19 cellular contexts compared by ENCODE assay signal in genomic region chr10:5948208-5948585, GRCh38. TPM values are rescaled to one million over a fixed set of nuclear protein-coding genes. Genes with fewer than 3 reads are reported as not detected.
DNase-seq lines count a peak whose midpoint lies in the region; ATAC-seq and TF ChIP-seq lines count a peak whose summit lies in the region.
"Had no signal": no experiment of that assay in that cellular context is flagged by ENCODE, and none has a peak within 500 bp of the region (broad histone marks: within the 10 kb centered on the region; RNA-seq: fewer than 3 reads in every experiment).

No MANE protein-coding gene starts in this region.

- H2BK15ac ChIP-seq in IMR-90 (ENCODE audit: low read depth, low read length) (no peak overlapping the region), mesenchymal stem cell (ENCODE audit: low read depth, poor library complexity, severe bottlenecking) (peak overlapping the region; percentile 64)

- TF ChIP-seq POLR2A in IMR-90 (IDR thresholded peaks at IDR 0.05; ENCODE audit: low read depth, low read length) (no peak), sigmoid colon (IDR thresholded peaks at IDR 0.05) (no peak)

- H3K27ac ChIP-seq in IMR-90 (ENCODE audit: insufficient read depth, low read length): no peak overlapping the region
- no peak overlapping the region for H3K27ac ChIP-seq in mesenchymal stem cell (ENCODE audit: low read length, poor library complexity, severe bottlenecking)
- H3K27ac ChIP-seq in sigmoid colon: no peak overlapping the region
- H3K27ac ChIP-seq in heart right ventricle: no peak overlapping the region
- H3K27ac ChIP-seq: HL-60 had no signal

- DNase-seq in IMR-90: no peak
- DNase-seq in chondrocyte (ENCODE audit: low spot score): peak; percentile 34
- DNase-seq in mesenchymal stem cell: no peak
- DNase-seq in sigmoid colon: peak; percentile 39
- no peak for DNase-seq in G401 (ENCODE audit: low spot score)
- no peak for DNase-seq in heart right ventricle
- DNase-seq: C1 segment of cervical spinal cord; CD4-positive, CD25-positive, alpha-beta regulatory T cell; CD8-positive, alpha-beta memory T cell; COR-L47; DMS 273 treated with DMSO at 0.1 percent for 48 hours; DMS53; DND-41; EL; HCEC 1CT had no signal

- CTCF ChIA-PET in IMR-90 (lab: Yijun Ruan, JAX): interaction anchor here (0.7 kb wide), 2 partner anchors 50 to 454 kb away, joined by 3 to 4 read pairs; no protein-coding TSS in a partner anchor

- no TSS peak for BruUV-seq in IMR-90 (replicated peaks; lab: Mats Ljungman, UMichigan)

- H3K23ac ChIP-seq in IMR-90 (ENCODE audit: low read depth, low read length) (no peak overlapping the region), mesenchymal stem cell (ENCODE audit: low read length in 2 of 2) (no peak overlapping the region)

- TF ChIP-seq CTCF in IMR-90 (conservative IDR thresholded peaks at IDR 0.05; ENCODE audit: low read depth, low read length): no peak
- no peak for TF ChIP-seq CTCF in chondrocyte (IDR thresholded peaks at IDR 0.05)
- no peak for TF ChIP-seq CTCF in sigmoid colon (IDR thresholded peaks at IDR 0.05)
- TF ChIP-seq CTCF in heart right ventricle (IDR thresholded peaks at IDR 0.05): no peak

- H2BK5ac ChIP-seq in IMR-90 (ENCODE audit: low read depth, low read length, poor library complexity, severe bottlenecking): no peak overlapping the region
- H2BK5ac ChIP-seq in mesenchymal stem cell (ENCODE audit: low read depth, low read length, poor library complexity, severe bottlenecking): no peak overlapping the region

- H2AFZ ChIP-seq in IMR-90 (replicated peaks; ENCODE audit: low read length, poor library complexity) (no peak overlapping the region), mesenchymal stem cell (ENCODE audit: low read depth, low read length) (no peak overlapping the region)
- H2AFZ ChIP-seq: GM23338 had no signal

- H3K4me1 ChIP-seq in IMR-90 (ENCODE audit: control insufficient read depth, insufficient read depth, low read length) (peaks cover 34% of the 10 kb centered on the region), mesenchymal stem cell (ENCODE audit: control insufficient read depth, insufficient read depth, low read depth, low read length) (peaks cover 9% of the 10 kb centered on the region), sigmoid colon (peaks cover 0 to 39% (median 30%) of the 10 kb centered on the region in 4 donors), heart right ventricle (peaks cover 14 to 73% (median 46%) of the 10 kb centered on the region in 9 donors)

- H3K27ac Mint-ChIP-seq in chondrocyte (ENCODE audit: unreplicated experiment): no peak overlapping the region
- H3K27ac Mint-ChIP-seq: B cell; CD8-positive, alpha-beta memory T cell; GM23338 had no signal

- POLR2A ChIA-PET in IMR-90 (lab: Charles Lee; ENCODE audit: unreplicated experiment): no interaction called here

- TF ChIP-seq EP300 in sigmoid colon (IDR thresholded peaks at IDR 0.05): no peak

- H3K27me3 ChIP-seq in IMR-90 (ENCODE audit: control insufficient read depth, insufficient read depth, low read length) (no peaks in the 10 kb centered on the region), mesenchymal stem cell (ENCODE audit: control insufficient read depth in 1 of 2, insufficient read depth in 1 of 2, low read length in 2 of 2) (peaks cover 0 to 16% of the 10 kb centered on the region in 2 experiments), sigmoid colon (peaks cover 0 to 10% (median 0%) of the 10 kb centered on the region in 3 donors), heart right ventricle (no peaks in the 10 kb centered on the region)

- H3K4me3 Mint-ChIP-seq in chondrocyte (ENCODE audit: unreplicated experiment): no peak overlapping the region
- H3K4me3 Mint-ChIP-seq: B cell; CD4-positive, CD25-positive, alpha-beta regulatory T cell; CD8-positive, alpha-beta memory T cell; GM23338 had no signal

- H3K9me3 Mint-ChIP-seq in chondrocyte (ENCODE audit: low read depth): no peaks in the 10 kb centered on the region
- H3K9me3 Mint-ChIP-seq: CD4-positive, CD25-positive, alpha-beta regulatory T cell; CD8-positive, alpha-beta memory T cell; GM23338 had no signal

- dilution Hi-C loops in IMR-90 (cut with HindIII; ENCODE audit: low sequenced_read_pairs, unreplicated experiment): no loop called here

- H3K56ac ChIP-seq in IMR-90 (ENCODE audit: extremely low read depth, insufficient read depth, low read length): no peak overlapping the region

- H3K9ac ChIP-seq in IMR-90 (ENCODE audit: low read depth, low read length) (no peak overlapping the region), mesenchymal stem cell (ENCODE audit: low read length) (no peak overlapping the region)

- in situ Hi-C loops in IMR-90 (cut with MboI; ENCODE audit: low sequenced_read_pairs) (no loop called here), G401 (cut with HindIII; ENCODE audit: low sequenced_read_pairs) (no loop called here)

- H2BK120ac ChIP-seq in IMR-90 (ENCODE audit: low read depth, low read length) (peak overlapping the region; percentile 53; the same call in 1 of the 2 replicates), mesenchymal stem cell (ENCODE audit: low read depth, low read length) (peak overlapping the region; percentile 42)

- 100% methylated on average over 2 of the region's 6 CpGs; no CpG with 5 or more reads in 1 of the 2 experiments for whole genome bisulfite sequencing in IMR-90 (ENCODE audit: extremely low coverage in 2 of 2, insufficient read length in 1 of 2), 2 experiments
- WGBS in mesenchymal stem cell: 88% methylated on average over 5 of the region's 6 CpGs
- 86 to 87% methylated on average over 6 of the region's 6 CpGs for WGBS in sigmoid colon, 2 donors
- 93% methylated on average over 6 of the region's 6 CpGs for WGBS in heart right ventricle, 2 donors

- H3K27me3 Mint-ChIP-seq in chondrocyte (ENCODE audit: low read depth): no peaks in the 10 kb centered on the region
- H3K27me3 Mint-ChIP-seq: B cell; CD8-positive, alpha-beta memory T cell had no signal

- H2AK9ac ChIP-seq in IMR-90 (replicated peaks; ENCODE audit: low read depth, low read length, poor library complexity): no peak overlapping the region

- no peaks in the 10 kb centered on the region for H3K36me3 Mint-ChIP-seq in chondrocyte (ENCODE audit: low read depth)

- no peak overlapping the region for H3K18ac ChIP-seq in IMR-90 (ENCODE audit: low read depth, low read length)
- no peak overlapping the region for H3K18ac ChIP-seq in mesenchymal stem cell (ENCODE audit: low read depth in 1 of 2, low read length in 2 of 2)

- H3K4me2 ChIP-seq in IMR-90 (ENCODE audit: low read depth, low read length) (no peak overlapping the region), mesenchymal stem cell (ENCODE audit: low read length, poor library complexity, severe bottlenecking) (no peak overlapping the region)
- H3K4me2 ChIP-seq: GM23338 had no signal

- no peak overlapping the region for H2BK12ac ChIP-seq in mesenchymal stem cell (ENCODE audit: low read length in 2 of 2)

- H4K5ac ChIP-seq in IMR-90 (ENCODE audit: low read depth, low read length): no peak overlapping the region

- no peak overlapping the region for H4K8ac ChIP-seq in IMR-90 (ENCODE audit: low read depth in 2 of 2, low read length in 2 of 2)
- no peak overlapping the region for H4K8ac ChIP-seq in mesenchymal stem cell (ENCODE audit: low read length)

- H4K91ac ChIP-seq in IMR-90 (ENCODE audit: insufficient read depth, low read depth, low read length): peak overlapping the region; percentile 39; the same call in 1 of the 2 replicates
- no peak overlapping the region for H4K91ac ChIP-seq in mesenchymal stem cell (ENCODE audit: low read length)

- peaks cover 22% of the 10 kb centered on the region for H3K9me1 ChIP-seq in IMR-90 (ENCODE audit: insufficient read depth, low read length)

- H3K9me3 ChIP-seq in IMR-90 (ENCODE audit: control insufficient read depth, insufficient read depth, low read length): no peaks in the 10 kb centered on the region
- no peaks in the 10 kb centered on the region for H3K9me3 ChIP-seq in mesenchymal stem cell (ENCODE audit: control insufficient read depth, low read length)
- H3K9me3 ChIP-seq in sigmoid colon: no peaks in the 10 kb centered on the region
- no peaks in the 10 kb centered on the region for H3K9me3 ChIP-seq in heart right ventricle

- H3K14ac ChIP-seq in IMR-90 (replicated peaks; ENCODE audit: low read depth, low read length) (no peak overlapping the region), mesenchymal stem cell (ENCODE audit: low read length in 2 of 2) (no peak overlapping the region)

- H2AK5ac ChIP-seq in IMR-90 (ENCODE audit: low read depth, low read length) (peak overlapping the region; percentile 56; the same call in 1 of the 2 replicates), mesenchymal stem cell (ENCODE audit: low read length, severe bottlenecking) (no peak overlapping the region)

- H3K4ac ChIP-seq in IMR-90 (ENCODE audit: low read depth, low read length): peak overlapping the region; percentile 76
- H3K4ac ChIP-seq in mesenchymal stem cell (ENCODE audit: low read depth in 1 of 2, low read length in 2 of 2): no peak overlapping the region

- TF ChIP-seq RAD21 in IMR-90 (IDR thresholded peaks at IDR 0.05; ENCODE audit: low read length): no peak

- intact Hi-C loops in IMR-90 (cut with micrococcal nuclease) (loop anchor here (2.0 kb wide), 2 partner anchors 141 to 453 kb away; partner anchors contain the start of gene RBM17), sigmoid colon (cut with DNase I) (no loop called here), heart right ventricle (cut with DNase I) (loop anchor here in 4 of 10 donors (5.0 to 10.0 kb wide), 4 partner anchors 67 to 139 kb away; partner anchors contain the start of gene RBM17 (in 4 of the 4))

- peaks cover 50% of the 10 kb centered on the region for H3K4me1 Mint-ChIP-seq in chondrocyte (ENCODE audit: low read depth)

- ATAC-seq in IMR-90 (ENCODE audit: low read depth) (no peak), HG02870 (IDR thresholded peaks at IDR 0.05; ENCODE audit: unreplicated experiment) (no peak), heart right ventricle (no peak)

- peak overlapping the region; percentile 52; the same call in 1 of the 2 replicates for H2BK20ac ChIP-seq in IMR-90 (ENCODE audit: low read depth, low read length)

- H3K79me1 ChIP-seq in IMR-90 (ENCODE audit: low read depth in 1 of 2, low read length in 2 of 2) (peaks cover 0 to 20% of the 10 kb centered on the region in 2 experiments; a peak in 3 of 4 replicates), mesenchymal stem cell (replicated peaks; ENCODE audit: low read length, poor library complexity, severe bottlenecking) (no peaks in the 10 kb centered on the region)

- H3K4me3 ChIP-seq in IMR-90 (ENCODE audit: insufficient read depth, low read depth, low read length): no peak overlapping the region
- no peak overlapping the region for H3K4me3 ChIP-seq in mesenchymal stem cell (ENCODE audit: insufficient read depth in 1 of 2, low read depth in 1 of 2, low read length in 2 of 2)
- no peak overlapping the region for H3K4me3 ChIP-seq in sigmoid colon
- no peak overlapping the region for H3K4me3 ChIP-seq in heart right ventricle
- H3K4me3 ChIP-seq: GM23338 had no signal

- H3K36me3 ChIP-seq in IMR-90 (ENCODE audit: control insufficient read depth, insufficient read depth, low read length) (peaks cover 5% of the 10 kb centered on the region; the same call in 1 of the 2 replicates), mesenchymal stem cell (ENCODE audit: control insufficient read depth in 1 of 2, insufficient read depth in 2 of 2, low read depth in 1 of 2, low read length in 2 of 2) (no peaks in the 10 kb centered on the region), sigmoid colon (no peaks in the 10 kb centered on the region), heart right ventricle (peaks cover 0 to 14% (median 0%) of the 10 kb centered on the region in 9 donors)

- H4K20me1 ChIP-seq in IMR-90 (ENCODE audit: insufficient read depth, low read length): no peaks in the 10 kb centered on the region

RNA-seq across cellular contexts. Expression of gene IL15RA, which starts 29.1 kb away (rescaled TPM):
- 1.4 and 2.0 TPM in 2 replicates for total RNA-seq in IMR-90 (2012; rRNA removed)
- 6.4 and 7.6 TPM in 2 replicates for polyA plus RNA-seq in IMR-90 (2012; rRNA removed)
- polyA plus RNA-seq in IMR-90 (2012; cell fraction: cytosol; rRNA removed): 5.2 and 9.3 TPM in 2 replicates
- polyA plus RNA-seq in IMR-90 (2012; cell fraction: nucleus; rRNA removed; ENCODE audit: low replicate concordance): 3.9 and 4.3 TPM in 2 replicates
- total RNA-seq in chondrocyte: 0.56 to 0.65 TPM in 2 of 3 replicates, not detected in the other
- polyA plus RNA-seq in mesenchymal stem cell (2013, experiment 1 of 2): 16.5 TPM
- polyA plus RNA-seq in mesenchymal stem cell (2013, experiment 2 of 2): 17.2 TPM
- total RNA-seq in sigmoid colon: 10 to 100 TPM; 11.0 to 16.4 (median 13.9) TPM
- polyA plus RNA-seq in sigmoid colon: 10 to 100 TPM in 2 of 3 donors, 1 to 10 TPM in 1; 5.5 to 23.7 (median 16.8) TPM
- total RNA-seq in G401 (2014; rRNA removed; shearing (Covaris generic)): 0.98 TPM in 1 of 2 replicates, not detected in the other
- 10 to 100 TPM in 3 of 10 donors, 1 to 10 TPM in 7; 3.5 to 21.0 (median 5.6) TPM for total RNA-seq in heart right ventricle
- 10 to 100 TPM; 11.7 to 18.7 TPM for polyA plus RNA-seq in heart right ventricle

RNA-seq across cellular contexts. Expression of gene FBH1, which starts 58.2 kb away (rescaled TPM):
- total RNA-seq in IMR-90 (2012; rRNA removed) (60.8 and 72.2 TPM in 2 replicates), chondrocyte (62.2 to 96.6 TPM (median 66.5 TPM) in 3 replicates), sigmoid colon (10 to 100 TPM; 68.7 to 85.9 (median 80.4) TPM), heart right ventricle (100 to 1,000 TPM in 1 of 10 donors, 10 to 100 TPM in 9; 57.8 to 134 (median 76.0) TPM)
- polyA plus RNA-seq in IMR-90 (2012; rRNA removed) (48.8 and 59.3 TPM in 2 replicates), sigmoid colon (10 to 100 TPM; 31.2 to 52.0 (median 49.2) TPM), heart right ventricle (10 to 100 TPM; 59.1 to 91.9 TPM)
- 34.7 and 41.0 TPM in 2 replicates for polyA plus RNA-seq in IMR-90 (2012; cell fraction: cytosol; rRNA removed)
- polyA plus RNA-seq in IMR-90 (2012; cell fraction: nucleus; rRNA removed; ENCODE audit: low replicate concordance): 128 and 139 TPM in 2 replicates
- polyA plus RNA-seq in mesenchymal stem cell (2013, experiment 1 of 2): 34.4 TPM
- 30.4 TPM for polyA plus RNA-seq in mesenchymal stem cell (2013, experiment 2 of 2)
- total RNA-seq in G401 (2014; rRNA removed; shearing (Covaris generic)): 50.2 and 58.7 TPM in 2 replicates

RNA-seq across cellular contexts. Expression of gene ANKRD16, which starts 58.5 kb away (rescaled TPM):
- total RNA-seq in IMR-90 (2012; rRNA removed): 3.3 and 5.7 TPM in 2 replicates
- 5.1 and 6.3 TPM in 2 replicates for polyA plus RNA-seq in IMR-90 (2012; rRNA removed)
- polyA plus RNA-seq in IMR-90 (2012; cell fraction: cytosol; rRNA removed): 2.9 and 5.4 TPM in 2 replicates
- 11.0 and 15.6 TPM in 2 replicates for polyA plus RNA-seq in IMR-90 (2012; cell fraction: nucleus; rRNA removed; ENCODE audit: low replicate concordance)
- total RNA-seq in chondrocyte: 5.8 to 6.5 TPM (median 6.4 TPM) in 3 replicates
- 2.3 TPM for polyA plus RNA-seq in mesenchymal stem cell (2013, experiment 1 of 2)
- 2.3 TPM for polyA plus RNA-seq in mesenchymal stem cell (2013, experiment 2 of 2)
- 10 to 100 TPM in 1 of 4 donors, 1 to 10 TPM in 3; 8.6 to 11.4 (median 9.4) TPM for total RNA-seq in sigmoid colon
- 1 to 10 TPM; 1.6 to 6.1 (median 5.4) TPM for polyA plus RNA-seq in sigmoid colon
- 11.4 and 17.4 TPM in 2 replicates for total RNA-seq in G401 (2014; rRNA removed; shearing (Covaris generic))
- total RNA-seq in heart right ventricle: 1 to 10 TPM; 2.2 to 3.9 (median 3.4) TPM
- polyA plus RNA-seq in heart right ventricle: 1 to 10 TPM; 3.0 to 3.8 TPM

Comparison
In these comparisons a context has a peak if more than half of its experiments do, and no peak if none do; other contexts are left out.
1. DNase-seq: peak in chondrocyte (single experiment) and sigmoid colon (single experiment); none in IMR-90 (single experiment), mesenchymal stem cell (single experiment), G401 (single experiment) and heart right ventricle (0 of 2).